In the genomic region with DNA sequence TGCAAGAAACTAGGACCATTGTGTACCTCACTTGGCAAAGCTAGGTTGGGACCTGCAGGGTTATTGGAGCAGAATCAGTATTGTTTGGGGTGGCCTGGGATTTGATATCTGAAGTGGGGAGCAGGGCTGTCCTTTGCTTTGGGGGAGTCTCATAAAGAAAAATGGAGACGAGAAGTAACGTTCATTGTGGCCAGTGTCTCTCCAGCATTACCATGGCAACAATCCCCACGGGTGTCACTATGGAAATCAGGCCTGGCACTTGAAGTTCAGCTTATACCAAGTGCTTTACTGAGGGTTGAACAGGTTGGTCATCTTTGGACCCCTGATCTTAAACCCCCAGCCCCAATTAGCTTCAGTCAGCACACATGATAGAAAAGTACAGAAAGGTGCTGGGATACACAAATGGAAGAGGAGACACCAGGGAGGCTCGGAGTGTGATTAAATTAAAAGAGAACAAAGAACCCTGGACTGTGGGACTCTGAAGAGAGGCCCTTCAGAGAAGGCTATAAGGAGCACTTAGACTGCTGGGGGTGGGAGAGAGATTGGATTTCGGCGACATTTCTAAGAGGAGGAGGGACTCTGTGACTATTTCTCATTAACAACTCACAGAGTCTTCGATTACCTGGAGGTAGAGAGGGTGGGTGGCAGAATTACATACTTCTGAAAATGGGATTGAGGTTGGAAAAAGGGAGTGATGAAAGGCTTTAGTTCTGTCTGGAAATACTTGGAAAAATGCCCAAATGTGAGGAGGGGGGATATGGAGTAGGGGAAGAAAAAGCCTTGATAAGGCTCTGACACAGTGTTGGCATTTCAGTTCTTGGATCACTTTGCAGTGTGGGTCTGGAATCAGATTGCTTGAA, we compare ENCODE assay signal across 23 cellular contexts. TPM values are rescaled to one million over a fixed set of nuclear protein-coding genes. Genes with fewer than 3 reads are reported as not detected.
DNase-seq lines count a peak whose midpoint lies in the region; ATAC-seq, FAIRE-seq and TF ChIP-seq lines count a peak whose summit lies in the region.
"Had no signal": no experiment of that assay in that cellular context is flagged by ENCODE, and none has a peak within 500 bp of the region (broad histone marks: within the 10 kb centered on the region; RNA-seq: fewer than 3 reads in every experiment).

No MANE protein-coding gene starts in this region.

- intact Hi-C loops in left lung (cut with DNase I) (no loop called here), MCF 10A (cut with micrococcal nuclease) (no loop called here)

- no peaks in the 10 kb centered on the region for H3K9me2 ChIP-seq in neural cell (ENCODE audit: insufficient read depth, low read length)

- BruUV-seq in MCF 10A (replicated peaks; lab: Mats Ljungman, UMichigan), result no TSS peak

- no peak for FAIRE-seq in GM19239 (lab: Jason Lieb, UNC)
- FAIRE-seq: GM18507 had no signal

- H3K36me3 ChIP-seq in BLaER1, result no peaks in the 10 kb centered on the region
- no peaks in the 10 kb centered on the region for H3K36me3 ChIP-seq in neural cell (ENCODE audit: insufficient read depth, low read length)
- no peaks in the 10 kb centered on the region for H3K36me3 ChIP-seq in left lung
- H3K36me3 ChIP-seq: upper lobe of left lung had no signal

- H3K9me3 Mint-ChIP-seq in MCF 10A (ENCODE audit: unreplicated experiment), result no peaks in the 10 kb centered on the region
- H3K9me3 Mint-ChIP-seq: activated T-cell treated with anti-CD3 and anti-CD28 coated beads, Interleukin-2, amount 50 U/mL, for 24 hours; CD4-positive, CD25-positive, alpha-beta regulatory T cell; H9; naive B cell had no signal

- peak; percentile 46 for DNase-seq in NCI-H128 (lab: John Stamatoyannopoulos, UW; ENCODE audit: unreplicated experiment)
- DNase-seq in NCI-H526 (lab: John Stamatoyannopoulos, UW), result peak; percentile 75 to 79
- no peak for DNase-seq in left lung
- no peak for DNase-seq in GM19239 (ENCODE audit: insufficient read length, low spot score)
- DNase-seq in MCF 10A (ENCODE audit: unreplicated experiment), result no peak
- DNase-seq: activated CD4-positive, CD25-positive, alpha-beta regulatory T cell treated with anti-CD3 and anti-CD28 coated beads, Interleukin-2, amount 50 U/mL, for 72 hours; activated naive CD4-positive, alpha-beta T cell treated with Interleukin-2 at 50 U/mL for 16 hours; activated T-cell treated with anti-CD3 and anti-CD28 coated beads, Interleukin-2, amount 50 U/mL, for 24 hours; amniotic stem cell; CD4-positive, CD25-positive, alpha-beta regulatory T cell; H9; MM.1S; naive B cell; NCI-H2029 treated with DMSO at 0.1 percent for 48 hours; stimulated activated CD4-positive, alpha-beta T cell treated with anti-CD3 and anti-CD28 coated beads, Interleukin-15, amount 100 ng/mL, for 24 hours; upper lobe of left lung had no signal

- H3K36me3 Mint-ChIP-seq in MCF 10A (ENCODE audit: insufficient read depth, unreplicated experiment), result no peaks in the 10 kb centered on the region
- H3K36me3 Mint-ChIP-seq: CD4-positive, CD25-positive, alpha-beta regulatory T cell; naive B cell had no signal

- CTCF ChIA-PET in MCF 10A (lab: Yijun Ruan, JAX), result interaction anchor here (0.5 to 2.5 kb wide), 5 partner anchors 8 to 207 kb away, joined by 3 to 14 read pairs (median 3); a partner anchor contains a TSS

- no peak overlapping the region for H2AFZ ChIP-seq in neural cell (ENCODE audit: low read depth, low read length)

- peak overlapping the region; percentile 64 for H3K4me2 ChIP-seq in BLaER1
- peak overlapping the region; percentile 90 for H3K4me2 ChIP-seq in neural cell (ENCODE audit: low read length)

- ATAC-seq in left lung, result no peak
- no peak for ATAC-seq in HG02623 (IDR thresholded peaks at IDR 0.05; ENCODE audit: unreplicated experiment)
- ATAC-seq: Right ventricle myocardium inferior, sciatic nerve had no signal

- no peak for TF ChIP-seq RAD21 in neural cell (conservative IDR thresholded peaks at IDR 0.05)

- H3K27me3 Mint-ChIP-seq in MCF 10A (ENCODE audit: insufficient read depth, unreplicated experiment), result peaks cover 9% of the 10 kb centered on the region

- H3K4me1 ChIP-seq in BLaER1 (peaks cover 18% of the 10 kb centered on the region), left lung (peaks cover 4 to 8% of the 10 kb centered on the region in 2 donors)

- no peak for TF ChIP-seq EP300 in neural cell (conservative IDR thresholded peaks at IDR 0.05; ENCODE audit: poor library complexity, severe bottlenecking)

- no peaks in the 10 kb centered on the region for H4K20me1 ChIP-seq in BLaER1
- H4K20me1 ChIP-seq in neural cell (ENCODE audit: insufficient read depth), result peaks cover 5% of the 10 kb centered on the region

- peaks cover 41% of the 10 kb centered on the region for H3K27me3 ChIP-seq in BLaER1
- H3K27me3 ChIP-seq in neural cell (ENCODE audit: insufficient read depth, low read depth, low read length), result no peaks in the 10 kb centered on the region
- peaks cover 9 to 44% of the 10 kb centered on the region in 2 donors for H3K27me3 ChIP-seq in left lung

- H3K9ac ChIP-seq in BLaER1 (no peak overlapping the region), neural cell (ENCODE audit: low read length) (peak overlapping the region; percentile 99)

- H3F3A ChIP-seq in neural cell (ENCODE audit: insufficient read depth, low read length, poor library complexity, severe bottlenecking), result peaks cover 7% of the 10 kb centered on the region

- H3K4me3 Mint-ChIP-seq in MCF 10A (ENCODE audit: unreplicated experiment), result no peak overlapping the region
- H3K4me3 Mint-ChIP-seq: activated T-cell treated with anti-CD3 and anti-CD28 coated beads, Interleukin-2, amount 50 U/mL, for 24 hours; CD4-positive, CD25-positive, alpha-beta regulatory T cell; H9 had no signal

- H3K27ac Mint-ChIP-seq in MCF 10A (ENCODE audit: low read depth, unreplicated experiment), result no peak overlapping the region
- H3K27ac Mint-ChIP-seq: activated T-cell treated with anti-CD3 and anti-CD28 coated beads, Interleukin-2, amount 50 U/mL, for 24 hours had no signal

- H3K27ac ChIP-seq in BLaER1, result no peak overlapping the region
- H3K27ac ChIP-seq in neural cell (ENCODE audit: low read length), result peak overlapping the region; percentile 91
- no peak overlapping the region for H3K27ac ChIP-seq in left lung
- H3K27ac ChIP-seq: upper lobe of left lung had no signal

- peaks cover 7% of the 10 kb centered on the region for H3K4me1 Mint-ChIP-seq in MCF 10A (ENCODE audit: insufficient read depth, unreplicated experiment)

- TF ChIP-seq CTCF in neural cell (IDR thresholded peaks at IDR 0.05; ENCODE audit: poor library complexity, severe bottlenecking), result no peak
- no peak for TF ChIP-seq CTCF in left lung (IDR thresholded peaks at IDR 0.05)
- TF ChIP-seq CTCF in MCF 10A (IDR thresholded peaks at IDR 0.05; ENCODE audit: unreplicated experiment), result no peak

- H3K4me3 ChIP-seq in BLaER1 (no peak overlapping the region), neural cell (ENCODE audit: low read length) (peak overlapping the region; percentile 79), left lung (no peak overlapping the region)
- H3K4me3 ChIP-seq: upper lobe of left lung had no signal

- H3K9me3 ChIP-seq in BLaER1 (no peaks in the 10 kb centered on the region), neural cell (ENCODE audit: low read length) (no peaks in the 10 kb centered on the region), left lung (no peaks in the 10 kb centered on the region)
- H3K9me3 ChIP-seq: upper lobe of left lung had no signal

- H3K79me2 ChIP-seq in neural cell (replicated peaks; ENCODE audit: insufficient read depth, low read length), result peaks cover 79% of the 10 kb centered on the region

- POLR2A ChIA-PET in MCF 10A (lab: Yijun Ruan, JAX), result interaction anchor here (0.6 to 1.0 kb wide), 2 partner anchors 34 to 197 kb away, joined by 3 to 4 read pairs; no protein-coding TSS in a partner anchor

TF ChIP-seq in neural cell, 6 proteins besides CTCF, POLR2A, EP300 and RAD21 (continues in another document):
- TF ChIP-seq, protein P1, sequence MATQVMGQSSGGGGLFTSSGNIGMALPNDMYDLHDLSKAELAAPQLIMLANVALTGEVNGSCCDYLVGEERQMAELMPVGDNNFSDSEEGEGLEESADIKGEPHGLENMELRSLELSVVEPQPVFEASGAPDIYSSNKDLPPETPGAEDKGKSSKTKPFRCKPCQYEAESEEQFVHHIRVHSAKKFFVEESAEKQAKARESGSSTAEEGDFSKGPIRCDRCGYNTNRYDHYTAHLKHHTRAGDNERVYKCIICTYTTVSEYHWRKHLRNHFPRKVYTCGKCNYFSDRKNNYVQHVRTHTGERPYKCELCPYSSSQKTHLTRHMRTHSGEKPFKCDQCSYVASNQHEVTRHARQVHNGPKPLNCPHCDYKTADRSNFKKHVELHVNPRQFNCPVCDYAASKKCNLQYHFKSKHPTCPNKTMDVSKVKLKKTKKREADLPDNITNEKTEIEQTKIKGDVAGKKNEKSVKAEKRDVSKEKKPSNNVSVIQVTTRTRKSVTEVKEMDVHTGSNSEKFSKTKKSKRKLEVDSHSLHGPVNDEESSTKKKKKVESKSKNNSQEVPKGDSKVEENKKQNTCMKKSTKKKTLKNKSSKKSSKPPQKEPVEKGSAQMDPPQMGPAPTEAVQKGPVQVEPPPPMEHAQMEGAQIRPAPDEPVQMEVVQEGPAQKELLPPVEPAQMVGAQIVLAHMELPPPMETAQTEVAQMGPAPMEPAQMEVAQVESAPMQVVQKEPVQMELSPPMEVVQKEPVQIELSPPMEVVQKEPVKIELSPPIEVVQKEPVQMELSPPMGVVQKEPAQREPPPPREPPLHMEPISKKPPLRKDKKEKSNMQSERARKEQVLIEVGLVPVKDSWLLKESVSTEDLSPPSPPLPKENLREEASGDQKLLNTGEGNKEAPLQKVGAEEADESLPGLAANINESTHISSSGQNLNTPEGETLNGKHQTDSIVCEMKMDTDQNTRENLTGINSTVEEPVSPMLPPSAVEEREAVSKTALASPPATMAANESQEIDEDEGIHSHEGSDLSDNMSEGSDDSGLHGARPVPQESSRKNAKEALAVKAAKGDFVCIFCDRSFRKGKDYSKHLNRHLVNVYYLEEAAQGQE (IDR thresholded peaks at IDR 0.05; ENCODE audit: borderline replicate concordance), result no peak
- no peak for TF ChIP-seq EZH2 (IDR thresholded peaks at IDR 0.05; ENCODE audit: borderline replicate concordance, insufficient read depth, low read length, poor library complexity, severe bottlenecking)
- no peak for TF ChIP-seq MXI1 (conservative IDR thresholded peaks at IDR 0.05; ENCODE audit: poor library complexity, severe bottlenecking)

RNA-seq across cellular contexts. Expression of a gene that starts 3.7 kb away (rescaled TPM):
- polyA plus RNA-seq in neural cell, result 58.8 and 67.5 TPM in 2 replicates
- 80.1 and 98.9 TPM in 2 replicates for polyA minus RNA-seq in neural cell
- under 1 TPM; 0.38 to 0.50 TPM for total RNA-seq in left lung
- 0.56 TPM in 2 replicates for total RNA-seq in MCF 10A (2022)
- total RNA-seq: mesenteric fat pad had no signal

RNA-seq across cellular contexts. Expression of a gene that starts 6.6 kb away (rescaled TPM):
- polyA plus RNA-seq in neural cell, result 351 and 369 TPM in 2 replicates
- 131 and 162 TPM in 2 replicates for polyA minus RNA-seq in neural cell
- total RNA-seq in left lung, result 100 to 1,000 TPM; 104 to 111 TPM
- total RNA-seq in MCF 10A (2022), result 149 and 188 TPM in 2 replicates

RNA-seq across cellular contexts. Expression of a gene that starts 30.9 kb away (rescaled TPM):
- 2.1 and 6.2 TPM in 2 replicates for polyA plus RNA-seq in neural cell
- 1.9 and 8.6 TPM in 2 replicates for polyA minus RNA-seq in neural cell
- total RNA-seq in left lung (100 to 1,000 TPM in 1 of 2 donors, 10 to 100 TPM in 1; 69.1 to 111 TPM), MCF 10A (2022) (96.5 and 111 TPM in 2 replicates)

RNA-seq across cellular contexts. Expression of a gene that starts 33.3 kb away (rescaled TPM):
- polyA plus RNA-seq in neural cell, result 24.0 and 25.8 TPM in 2 replicates
- 11.8 and 13.6 TPM in 2 replicates for polyA minus RNA-seq in neural cell
- total RNA-seq in left lung (10 to 100 TPM; 18.3 to 27.2 TPM), MCF 10A (2022) (156 and 168 TPM in 2 replicates)

RNA-seq across cellular contexts. Expression of a gene that starts 37.4 kb away (rescaled TPM):
- 22.1 and 31.0 TPM in 2 replicates for polyA plus RNA-seq in neural cell
- polyA minus RNA-seq in neural cell, result 13.1 and 21.6 TPM in 2 replicates
- 10 to 100 TPM; 43.4 to 44.1 TPM for total RNA-seq in left lung
- 32.0 and 38.0 TPM in 2 replicates for total RNA-seq in MCF 10A (2022)

Comparison
In these comparisons a context has a peak if more than half of its experiments do, and no peak if none do; other contexts are left out.
1. DNase-seq: peak in NCI-H128 (single experiment) and NCI-H526 (2 of 2); none in left lung (0 of 2), GM19239 (single experiment) and MCF 10A (single experiment).